In genomic region chr22:30889996-30890480, GRCh38 we compare ENCODE assay signal across 11 cellular contexts.
"Had no signal": no experiment of that assay in that cellular context is flagged by ENCODE, and none has a peak within 500 bp of the region (broad histone marks: within the 10 kb centered on the region; RNA-seq: fewer than 3 reads in every experiment).

No MANE protein-coding gene starts in this region.

- H3K27ac ChIP-seq: epithelial cell of prostate, parathyroid adenoma, transverse colon had no signal

- H3K27me3 ChIP-seq: transverse colon had no signal

- DNase-seq: foreskin melanocyte, naive B cell, T1000 had no signal

- H3K9ac ChIP-seq: parathyroid adenoma had no signal

- H3K36me3 ChIP-seq: transverse colon had no signal

- H3K4me3 ChIP-seq: transverse colon had no signal

- H3K9me3 ChIP-seq: transverse colon had no signal

- H3K27ac Mint-ChIP-seq: activated CD4-positive, alpha-beta T cell treated with anti-CD3 and anti-CD28 coated beads for 36 hours; activated CD8-positive, alpha-beta T cell treated with anti-CD3 and anti-CD28 coated beads, Interleukin-2, amount 10 ng/mL, durations not matched to agents 7 days and 5 days; activated naive CD8-positive, alpha-beta T cell treated with anti-CD3 and anti-CD28 coated beads, Interleukin-2, amount 50 U/mL, for 24 hours; activated T-helper 1 cell treated with anti-CD3 and anti-CD28 coated beads, Interleukin-12 subunit alpha, Interleukin-12 subunit beta, Interleukin-2, Interleukin-4 antibody, amounts not matched to agents 30 ng/mL and 10 ng/mL and 1 ng/mL, durations not matched to agents 14 hours and 24 hours and 36 hours; T-cell had no signal

- H3K27me3 Mint-ChIP-seq: activated CD4-positive, alpha-beta T cell treated with anti-CD3 and anti-CD28 coated beads for 36 hours; activated naive CD8-positive, alpha-beta T cell treated with anti-CD3 and anti-CD28 coated beads, Interleukin-2, amount 50 U/mL, for 24 hours; naive B cell; T-cell had no signal

- H3K4me1 ChIP-seq: parathyroid adenoma, transverse colon had no signal

- H3K4me3 Mint-ChIP-seq: activated CD4-positive, alpha-beta T cell treated with anti-CD3 and anti-CD28 coated beads for 36 hours; activated CD8-positive, alpha-beta T cell treated with anti-CD3 and anti-CD28 coated beads, Interleukin-2, amount 10 ng/mL, durations not matched to agents 7 days and 5 days; activated naive CD8-positive, alpha-beta T cell treated with anti-CD3 and anti-CD28 coated beads, Interleukin-2, amount 50 U/mL, for 24 hours; activated T-helper 1 cell treated with anti-CD3 and anti-CD28 coated beads, Interleukin-12 subunit alpha, Interleukin-12 subunit beta, Interleukin-2, Interleukin-4 antibody, amounts not matched to agents 30 ng/mL and 10 ng/mL and 1 ng/mL, durations not matched to agents 14 hours and 24 hours and 36 hours; naive B cell; T-cell had no signal

- H3K9me3 Mint-ChIP-seq: activated naive CD8-positive, alpha-beta T cell treated with anti-CD3 and anti-CD28 coated beads, Interleukin-2, amount 50 U/mL, for 24 hours; activated T-helper 1 cell treated with anti-CD3 and anti-CD28 coated beads, Interleukin-12 subunit alpha, Interleukin-12 subunit beta, Interleukin-2, Interleukin-4 antibody, amounts not matched to agents 30 ng/mL and 10 ng/mL and 1 ng/mL, durations not matched to agents 14 hours and 24 hours and 36 hours; naive B cell; T-cell had no signal

- H2AFZ ChIP-seq: parathyroid adenoma had no signal
